Comparison of ENCODE assay signal across 9 cellular contexts in genomic region chr6:30213654-30213998, GRCh38. TPM values are rescaled to one million over a fixed set of nuclear protein-coding genes. Genes with fewer than 3 reads are reported as not detected.
DNase-seq lines count a peak whose midpoint lies in the region; ATAC-seq, FAIRE-seq and TF ChIP-seq lines count a peak whose summit lies in the region.
"Had no signal": no experiment of that assay in that cellular context is flagged by ENCODE, and none has a peak within 500 bp of the region (broad histone marks: within the 10 kb centered on the region; RNA-seq: fewer than 3 reads in every experiment).

No MANE protein-coding gene starts in this region.

- FAIRE-seq in kidney (lab: Jason Lieb, UNC) = no peak

- H3K27ac ChIP-seq in kidney (ENCODE audit: low read depth in 2 of 2, low read length in 2 of 2) = peak overlapping the region; percentile 98 to 99
- peak overlapping the region; percentile 93 to 96 for H3K27ac ChIP-seq in thoracic aorta

- H3K4me3 Mint-ChIP-seq in activated CD4-positive, alpha-beta T cell treated with anti-CD3 and anti-CD28 coated beads for 36 hours = peak overlapping the region; percentile 89
- H3K4me3 Mint-ChIP-seq in activated naive CD8-positive, alpha-beta T cell treated with anti-CD3 and anti-CD28 coated beads, Interleukin-2, amount 10 ng/mL, durations not matched to agents 7 days and 5 days = peak overlapping the region; percentile 97

- POLR2A ChIA-PET in activated CD4-positive, alpha-beta T cell treated with anti-CD3 and anti-CD28 coated beads for 36 hours (lab: Charles Lee) = interaction anchor here (0.6 to 2.0 kb wide), 4 partner anchors 14 to 681 kb away, joined by 3 to 8 read pairs (median 6); no protein-coding TSS in a partner anchor
- POLR2A ChIA-PET in activated naive CD8-positive, alpha-beta T cell treated with anti-CD3 and anti-CD28 coated beads, Interleukin-2, amount 10 ng/mL, durations not matched to agents 7 days and 5 days (lab: Charles Lee) = interaction anchor here (0.5 to 2.2 kb wide), 15 partner anchors 11 to 694 kb away, joined by 3 to 33 read pairs (median 3); partner anchors contain the start of genes GNL1, POLR1H, PRR3 and TRIM39

- intact Hi-C loops in activated CD4-positive, alpha-beta T cell treated with anti-CD3 and anti-CD28 coated beads for 36 hours (cut with DNase I, micrococcal nuclease) = loop anchor here (1.0 to 5.0 kb wide), 11 partner anchors 110 to 699 kb away; partner anchors contain the start of genes PPP1R11 (in 2 of the 2), RPP21 (in 2 of the 2), TRIM39 (in 2 of the 2) and GNL1 (in 1 of the 2)
- intact Hi-C loops in kidney (cut with DNase I) = no loop called here

- peak overlapping the region; percentile 99 for H3K27ac Mint-ChIP-seq in activated CD4-positive, alpha-beta T cell treated with anti-CD3 and anti-CD28 coated beads for 36 hours
- peak overlapping the region; percentile 99 for H3K27ac Mint-ChIP-seq in activated naive CD8-positive, alpha-beta T cell treated with anti-CD3 and anti-CD28 coated beads, Interleukin-2, amount 10 ng/mL, durations not matched to agents 7 days and 5 days

- peaks cover 45% of the 10 kb centered on the region for H3K4me1 Mint-ChIP-seq in activated CD4-positive, alpha-beta T cell treated with anti-CD3 and anti-CD28 coated beads for 36 hours
- peaks cover 39% of the 10 kb centered on the region for H3K4me1 Mint-ChIP-seq in activated naive CD8-positive, alpha-beta T cell treated with anti-CD3 and anti-CD28 coated beads, Interleukin-2, amount 10 ng/mL, durations not matched to agents 7 days and 5 days

- ATAC-seq in activated CD4-positive, alpha-beta T cell treated with anti-CD3 and anti-CD28 coated beads for 36 hours = no peak
- no peak for ATAC-seq in activated naive CD8-positive, alpha-beta T cell treated with anti-CD3 and anti-CD28 coated beads, Interleukin-2, amount 10 ng/mL, durations not matched to agents 7 days and 5 days (ENCODE audit: low read depth)
- ATAC-seq in thoracic aorta (ENCODE audit: insufficient number of reproducible peaks, low FRiP score, low read depth) (no peak), HG02852 (IDR thresholded peaks at IDR 0.05; ENCODE audit: unreplicated experiment) (no peak)

- H3K4me1 ChIP-seq in kidney (ENCODE audit: control insufficient read depth in 1 of 2, insufficient read depth in 1 of 2, low read depth in 1 of 2, low read length in 2 of 2) (peaks cover 15 to 20% of the 10 kb centered on the region in 2 donors), thoracic aorta (ENCODE audit: control insufficient read depth in 1 of 2, low read depth in 2 of 2) (peaks cover 17 to 29% of the 10 kb centered on the region in 2 donors)

- CTCF ChIA-PET in activated CD4-positive, alpha-beta T cell treated with anti-CD3 and anti-CD28 coated beads for 36 hours (lab: Charles Lee) = interaction anchor here (0.8 to 1.6 kb wide), 5 partner anchors 14 to 964 kb away, joined by 3 to 10 read pairs (median 4); no protein-coding TSS in a partner anchor

- TF ChIP-seq CTCF in kidney (IDR thresholded peaks at IDR 0.05; ENCODE audit: borderline replicate concordance, extremely low read depth, insufficient read depth) (no peak), thoracic aorta (IDR thresholded peaks at IDR 0.05) (no peak)

- peak overlapping the region; percentile 94 to 99 for H3K9ac ChIP-seq in kidney (ENCODE audit: low read length in 2 of 2)

- no peaks in the 10 kb centered on the region for H3K27me3 Mint-ChIP-seq in activated CD4-positive, alpha-beta T cell treated with anti-CD3 and anti-CD28 coated beads for 36 hours
- H3K27me3 Mint-ChIP-seq in activated naive CD8-positive, alpha-beta T cell treated with anti-CD3 and anti-CD28 coated beads, Interleukin-2, amount 10 ng/mL, durations not matched to agents 7 days and 5 days = no peaks in the 10 kb centered on the region

- no peaks in the 10 kb centered on the region for H3K27me3 ChIP-seq in thoracic aorta (replicated peaks; ENCODE audit: insufficient read depth)

- H3K4me3 ChIP-seq in kidney (ENCODE audit: low read length in 2 of 2) (peak overlapping the region; percentile 87 to 98), thoracic aorta (peak overlapping the region; percentile 77)

- peaks cover 21% of the 10 kb centered on the region for H3K36me3 Mint-ChIP-seq in activated CD4-positive, alpha-beta T cell treated with anti-CD3 and anti-CD28 coated beads for 36 hours (ENCODE audit: low read depth)
- peaks cover 16% of the 10 kb centered on the region for H3K36me3 Mint-ChIP-seq in activated naive CD8-positive, alpha-beta T cell treated with anti-CD3 and anti-CD28 coated beads, Interleukin-2, amount 10 ng/mL, durations not matched to agents 7 days and 5 days

- H3K9me3 ChIP-seq in kidney (ENCODE audit: control insufficient read depth in 1 of 2, low read length in 2 of 2) (no peaks in the 10 kb centered on the region), thoracic aorta (no peaks in the 10 kb centered on the region)

- no peak for DNase-seq in activated CD4-positive, alpha-beta T cell treated with anti-CD3 and anti-CD28 coated beads for 36 hours
- no peak for DNase-seq in activated CD4-positive, alpha-beta T cell treated with anti-CD3 and anti-CD28 coated beads for 4 hours
- DNase-seq in activated naive CD8-positive, alpha-beta T cell treated with anti-CD3 and anti-CD28 coated beads, Interleukin-2, amount 10 ng/mL, durations not matched to agents 7 days and 5 days = no peak
- no peak for DNase-seq in kidney
- no peak for DNase-seq in thoracic aorta (ENCODE audit: low spot score)
- DNase-seq in stimulated activated CD4-positive, alpha-beta T cell treated with anti-CD3 and anti-CD28 coated beads, Interleukin-2, amount 100 ng/mL, for 48 hours = no peak
- no peak for DNase-seq in 8988T

- no peaks in the 10 kb centered on the region for H3K9me3 Mint-ChIP-seq in activated CD4-positive, alpha-beta T cell treated with anti-CD3 and anti-CD28 coated beads for 36 hours (ENCODE audit: low read depth)
- no peaks in the 10 kb centered on the region for H3K9me3 Mint-ChIP-seq in activated naive CD8-positive, alpha-beta T cell treated with anti-CD3 and anti-CD28 coated beads, Interleukin-2, amount 10 ng/mL, durations not matched to agents 7 days and 5 days

- no peaks in the 10 kb centered on the region for H3K36me3 ChIP-seq in kidney (ENCODE audit: control insufficient read depth in 1 of 2, insufficient read depth in 2 of 2, low read length in 2 of 2)
- H3K36me3 ChIP-seq in thoracic aorta = no peaks in the 10 kb centered on the region

RNA-seq across cellular contexts. Expression of gene TRIM26, which starts 0.4 kb away (rescaled TPM):
- 10 to 100 TPM; 48.4 to 60.4 TPM for total RNA-seq in activated CD4-positive, alpha-beta T cell treated with anti-CD3 and anti-CD28 coated beads for 36 hours
- total RNA-seq in activated naive CD8-positive, alpha-beta T cell treated with anti-CD3 and anti-CD28 coated beads, Interleukin-2, amount 10 ng/mL, durations not matched to agents 7 days and 5 days = 10 to 100 TPM; 75.5 to 79.3 TPM
- total RNA-seq in kidney (63.9 TPM), thoracic aorta (10 to 100 TPM; 36.0 to 36.1 TPM)
- polyA plus RNA-seq in kidney (ENCODE audit: insufficient read depth, low read depth, low replicate concordance) = 28.0 TPM

RNA-seq across cellular contexts. Expression of gene TRIM15, which starts 50.3 kb away (rescaled TPM):
- total RNA-seq in activated CD4-positive, alpha-beta T cell treated with anti-CD3 and anti-CD28 coated beads for 36 hours = under 1 TPM; 0.18 to 0.26 TPM
- total RNA-seq in activated naive CD8-positive, alpha-beta T cell treated with anti-CD3 and anti-CD28 coated beads, Interleukin-2, amount 10 ng/mL, durations not matched to agents 7 days and 5 days = not detected
- total RNA-seq in kidney = 2.2 TPM
- polyA plus RNA-seq in kidney (ENCODE audit: insufficient read depth, low read depth, low replicate concordance) = 7.1 TPM
- total RNA-seq in thoracic aorta = not detected

RNA-seq across cellular contexts. Expression of gene TRIM10, which starts 52.6 kb away (rescaled TPM):
- under 1 TPM; 0.11 to 0.16 TPM for total RNA-seq in activated CD4-positive, alpha-beta T cell treated with anti-CD3 and anti-CD28 coated beads for 36 hours
- not detected for total RNA-seq in activated naive CD8-positive, alpha-beta T cell treated with anti-CD3 and anti-CD28 coated beads, Interleukin-2, amount 10 ng/mL, durations not matched to agents 7 days and 5 days
- total RNA-seq in kidney (0.79 TPM), thoracic aorta (not detected)
- polyA plus RNA-seq in kidney (ENCODE audit: insufficient read depth, low read depth, low replicate concordance) = 1.5 TPM
- total RNA-seq: Daoy had no signal
